ENCODE assay signal across 8 cellular contexts in the genomic region with DNA sequence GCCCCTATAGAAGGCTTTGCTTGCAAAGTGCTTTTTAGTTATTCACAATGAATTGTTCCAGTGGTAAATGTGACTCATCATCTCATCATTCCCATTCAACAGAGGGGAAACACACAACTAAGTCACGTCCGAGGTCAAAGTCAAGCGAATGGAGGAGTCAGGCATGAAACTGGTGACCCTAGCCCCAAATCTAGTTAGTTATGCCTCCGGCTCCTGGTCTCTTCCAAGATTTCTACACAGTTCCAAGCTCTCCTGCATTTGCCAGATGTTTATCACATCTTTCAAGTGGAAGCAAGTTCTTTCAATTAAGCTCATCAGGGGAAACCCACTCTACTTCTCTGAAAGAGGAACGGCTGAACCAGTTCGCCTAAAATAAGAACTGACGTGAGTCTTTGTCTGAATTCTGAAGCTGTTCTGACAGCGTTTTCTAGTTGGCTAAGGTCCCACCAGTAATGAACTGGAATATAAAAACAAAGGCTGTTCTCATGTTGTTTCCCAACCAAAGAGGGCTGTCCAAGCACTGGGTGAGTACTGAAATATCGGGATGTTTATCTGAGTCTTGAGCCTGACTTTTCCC.
DNase-seq lines count a peak whose midpoint lies in the region; ATAC-seq and TF ChIP-seq lines count a peak whose summit lies in the region.

No MANE protein-coding gene starts in this region.

- H3K4me3 ChIP-seq in GM06990 (replicated peaks; ENCODE audit: low read depth, low read length) (no peak overlapping the region; the same call in 1 of the 2 replicates), PC-3 (ENCODE audit: low read length) (peak overlapping the region; percentile 45)

- H3K9ac ChIP-seq in PC-3 (ENCODE audit: low read length), result peak overlapping the region; percentile 38

- CTCF ChIA-PET in PC-3 (lab: Charles Lee), result interaction anchor here (1.1 kb wide), 1 partner anchor 15 kb away, joined by 11 read pairs; no protein-coding TSS in a partner anchor

- intact Hi-C loops in PC-3 (cut with micrococcal nuclease) (loop anchor here (2.0 kb wide), 1 partner anchor 73 kb away; no protein-coding TSS in a partner anchor), left cardiac atrium (cut with DNase I) (loop anchor here in 1 of 2 donors (10.0 kb wide), 1 partner anchor 143 kb away; a partner anchor contains a TSS)

- DNase-seq in GM06990 (ENCODE audit: extremely low read depth, insufficient read length), result peak; percentile 37
- peak; percentile 100 for DNase-seq in PC-3
- DNase-seq in left cardiac atrium, result no peak
- no peak for DNase-seq in NCI-H2081 (lab: John Stamatoyannopoulos, UW)

- BruUV-seq in PC-3 (replicated peaks; lab: Mats Ljungman, UMichigan), result no TSS peak

- peak overlapping the region; percentile 63 for H2AFZ ChIP-seq in PC-3 (ENCODE audit: low read length)

- 0 out of 2 replicates have a peak, but pooled peaks cover 5% of the 10 kb centered on the region for H3K9me2 ChIP-seq in PC-3 (replicated peaks; ENCODE audit: low read length)

- peak overlapping the region; percentile 71 for H3K4me2 ChIP-seq in PC-3 (ENCODE audit: low read length)

- no peaks in the 10 kb centered on the region for H3K27me3 ChIP-seq in GM06990 (replicated peaks; ENCODE audit: control insufficient read depth, insufficient read depth, low read length)
- H3K27me3 ChIP-seq in PC-3 (ENCODE audit: low read length), result no peaks in the 10 kb centered on the region

- peaks cover 29% of the 10 kb centered on the region for H3F3A ChIP-seq in PC-3 (ENCODE audit: low read length, unreplicated experiment)

- peak overlapping the region; percentile 76 for H3K27ac ChIP-seq in PC-3 (ENCODE audit: low read length)

- H3K36me3 ChIP-seq in GM06990 (ENCODE audit: control insufficient read depth, insufficient read depth, low read length), result no peaks in the 10 kb centered on the region
- no peaks in the 10 kb centered on the region for H3K36me3 ChIP-seq in PC-3 (ENCODE audit: low read depth, low read length)

- no peaks in the 10 kb centered on the region for H4K20me1 ChIP-seq in PC-3 (ENCODE audit: low read length)

- H3K4me1 ChIP-seq in PC-3 (ENCODE audit: insufficient read depth, low read length), result peaks cover 72% of the 10 kb centered on the region

- no peak for TF ChIP-seq CTCF in GM06990 (IDR thresholded peaks at IDR 0.05; ENCODE audit: insufficient read depth, low read length, poor library complexity, severe bottlenecking)
- TF ChIP-seq CTCF in PC-3 (conservative IDR thresholded peaks at IDR 0.05; ENCODE audit: low read depth, low read length), result no peak

- POLR2A ChIA-PET in PC-3 (lab: Charles Lee; ENCODE audit: unreplicated experiment), result interaction anchor here (0.5 to 0.6 kb wide), 2 partner anchors 11 to 17 kb away, joined by 3 read pairs; no protein-coding TSS in a partner anchor

- no peaks in the 10 kb centered on the region for H3K79me2 ChIP-seq in PC-3 (ENCODE audit: low read length)

- H3K9me3 ChIP-seq in PC-3 (ENCODE audit: low read length), result no peaks in the 10 kb centered on the region

- ATAC-seq in GM21390 (IDR thresholded peaks at IDR 0.05; ENCODE audit: unreplicated experiment) (peak; percentile 71), PC-3 (peak; percentile 72), left cardiac atrium (peak; percentile 58 to 82), HG03139 (IDR thresholded peaks at IDR 0.05; ENCODE audit: unreplicated experiment) (no peak), GM19452 (IDR thresholded peaks at IDR 0.05; ENCODE audit: unreplicated experiment) (no peak), GM21528 (IDR thresholded peaks at IDR 0.05; ENCODE audit: low FRiP score, unreplicated experiment) (no peak)

Comparison
In these comparisons a context has a peak if more than half of its experiments do, and no peak if none do; other contexts are left out.
1. DNase-seq: peak in GM06990 (single experiment) and PC-3 (single experiment); none in left cardiac atrium (single experiment) and NCI-H2081 (0 of 2).
2. ATAC-seq: peak in GM21390 (single experiment), PC-3 (single experiment) and left cardiac atrium (2 of 2); none in HG03139 (single experiment), GM19452 (single experiment) and GM21528 (single experiment).